ENCODE assay signal across 8 cellular contexts in genomic region chr12:48296586-48297396, GRCh38. TPM values are rescaled to one million over a fixed set of nuclear protein-coding genes. Genes with fewer than 3 reads are reported as not detected.
DNase-seq lines count a peak whose midpoint lies in the region; ATAC-seq and TF ChIP-seq lines count a peak whose summit lies in the region.

No MANE protein-coding gene starts in this region.

- no peaks in the 10 kb centered on the region for H3K36me3 ChIP-seq in stomach

- intact Hi-C loops in natural killer cell (cut with micrococcal nuclease): no loop called here
- intact Hi-C loops in stomach (cut with DNase I; ENCODE audit: low total_unique reads): no loop called here

- 7 to 18% (median 9%) methylated on average over 32 of the region's 32 CpGs for WGBS in stomach, 5 donors

- peaks cover 12% of the 10 kb centered on the region in 2 donors for H3K4me1 Mint-ChIP-seq in natural killer cell

- no peaks in the 10 kb centered on the region for H3K9me3 Mint-ChIP-seq in natural killer cell

- DNase-seq in NOMO-1 treated with DMSO at 0.1 percent for 48 hours (lab: John Stamatoyannopoulos, UW; ENCODE audit: unreplicated experiment) (peak; percentile 80), foreskin melanocyte (peak; percentile 37), natural killer cell (no peak), stomach (peak; percentile 80), GDM1 (lab: John Stamatoyannopoulos, UW) (no peak), NCI-H128 (lab: John Stamatoyannopoulos, UW; ENCODE audit: unreplicated experiment) (no peak)
- peak; percentile 63 for DNase-seq in activated naive CD4-positive, alpha-beta T cell treated with anti-CD3 and anti-CD28 coated beads, Interleukin-2, amount 50 U/mL, for 16 hours

- H3K27me3 ChIP-seq in stomach: no peaks in the 10 kb centered on the region

- ATAC-seq in GM19035 (IDR thresholded peaks at IDR 0.05; ENCODE audit: unreplicated experiment): peak; percentile 66
- peak; percentile 32 to 61 (median 49) for ATAC-seq in natural killer cell

- no peak for TF ChIP-seq EP300 in stomach (IDR thresholded peaks at IDR 0.05)

- peak overlapping the region in 2 of 5 donors; percentile 46 to 55 for H3K27ac ChIP-seq in stomach

- peaks cover 0 to 13% (median 7%) of the 10 kb centered on the region in 4 donors for H3K4me1 ChIP-seq in stomach

- peak overlapping the region; percentile 46 to 61 (median 56) for H3K4me3 ChIP-seq in stomach

- H3K36me3 Mint-ChIP-seq in natural killer cell: no peaks in the 10 kb centered on the region

- TF ChIP-seq CTCF in natural killer cell (IDR thresholded peaks at IDR 0.05) (no peak), stomach (IDR thresholded peaks at IDR 0.05) (no peak)

- peak overlapping the region; percentile 86 for H3K4me3 Mint-ChIP-seq in natural killer cell

- H3K27me3 Mint-ChIP-seq in natural killer cell (ENCODE audit: low read depth in 2 of 2): peaks cover 18 to 24% of the 10 kb centered on the region in 2 donors

- no peak for TF ChIP-seq POLR2A in stomach (IDR thresholded peaks at IDR 0.05)

- H3K9me3 ChIP-seq in stomach: no peaks in the 10 kb centered on the region

- H3K27ac Mint-ChIP-seq in natural killer cell: peak overlapping the region in 1 of 2 donors; percentile 57

RNA-seq across cellular contexts. Expression of gene ZNF641, which starts 53.9 kb away (rescaled TPM):
- total RNA-seq in natural killer cell: 10 to 100 TPM; 44.0 to 51.4 (median 48.8) TPM
- 10 to 100 TPM in 3 of 5 donors, 1 to 10 TPM in 1, under 1 TPM in 1; 0.58 to 39.3 (median 12.6) TPM for total RNA-seq in stomach
- 1 to 10 TPM; 3.6 to 5.7 (median 4.9) TPM for polyA plus RNA-seq in stomach

Comparison
In these comparisons a context has a peak if more than half of its experiments do, and no peak if none do; other contexts are left out.
1. DNase-seq: peak in NOMO-1 treated with DMSO at 0.1 percent for 48 hours (single experiment), activated naive CD4-positive, alpha-beta T cell treated with anti-CD3 and anti-CD28 coated beads, Interleukin-2, amount 50 U/mL, for 16 hours (single experiment), foreskin melanocyte (single experiment) and stomach (single experiment); none in natural killer cell (single experiment), GDM1 (single experiment) and NCI-H128 (single experiment).